8 cellular contexts compared by ENCODE assay signal in the genomic region with DNA sequence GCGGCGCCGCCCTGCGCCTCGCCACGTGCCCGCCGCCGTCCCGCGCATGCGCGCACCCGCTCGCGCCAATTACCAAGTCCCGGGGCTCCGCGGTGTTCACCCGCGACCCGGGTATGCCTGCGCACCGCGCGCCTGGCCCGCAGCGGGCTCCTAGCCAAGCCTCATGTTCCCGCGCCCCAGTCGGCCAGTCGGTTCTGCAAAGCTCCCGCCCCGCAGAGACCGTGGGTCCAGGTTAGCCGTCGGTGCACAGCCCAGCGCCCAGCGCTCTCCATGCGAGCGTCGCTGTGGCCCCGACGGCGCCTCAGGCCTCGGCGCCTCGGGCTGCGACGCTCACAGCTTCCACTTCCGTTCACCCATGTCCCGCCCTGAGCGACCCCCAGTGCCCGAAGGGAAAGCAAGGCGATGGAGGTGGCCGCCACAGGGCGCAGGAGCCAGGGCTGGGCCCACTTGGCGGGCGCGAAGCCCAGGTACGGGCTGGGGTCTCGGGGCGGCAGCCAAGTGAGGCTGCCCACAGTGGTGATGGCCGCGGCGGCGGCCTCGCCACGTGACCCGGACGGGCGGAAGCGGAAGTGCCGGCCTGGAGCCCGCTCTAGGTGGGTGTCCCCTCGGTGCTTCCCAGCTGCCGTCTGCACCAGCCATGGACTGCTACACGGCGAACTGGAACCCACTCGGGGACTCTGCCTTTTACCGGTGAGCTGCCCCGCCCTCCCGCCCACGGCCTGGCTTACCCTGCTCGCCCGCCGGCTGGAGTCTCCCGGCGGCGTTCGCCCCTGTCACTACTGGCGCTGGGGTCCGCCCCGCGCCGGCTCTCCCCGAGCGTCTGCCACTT. TPM values are rescaled to one million over a fixed set of nuclear protein-coding genes. Genes with fewer than 3 reads are reported as not detected.
A peak's percentile ranks its signal among the peaks of the same experiment; 100 is the strongest.
DNase-seq lines count a peak whose midpoint lies in the region; ATAC-seq and TF ChIP-seq lines count a peak whose summit lies in the region.

A gene with protein sequence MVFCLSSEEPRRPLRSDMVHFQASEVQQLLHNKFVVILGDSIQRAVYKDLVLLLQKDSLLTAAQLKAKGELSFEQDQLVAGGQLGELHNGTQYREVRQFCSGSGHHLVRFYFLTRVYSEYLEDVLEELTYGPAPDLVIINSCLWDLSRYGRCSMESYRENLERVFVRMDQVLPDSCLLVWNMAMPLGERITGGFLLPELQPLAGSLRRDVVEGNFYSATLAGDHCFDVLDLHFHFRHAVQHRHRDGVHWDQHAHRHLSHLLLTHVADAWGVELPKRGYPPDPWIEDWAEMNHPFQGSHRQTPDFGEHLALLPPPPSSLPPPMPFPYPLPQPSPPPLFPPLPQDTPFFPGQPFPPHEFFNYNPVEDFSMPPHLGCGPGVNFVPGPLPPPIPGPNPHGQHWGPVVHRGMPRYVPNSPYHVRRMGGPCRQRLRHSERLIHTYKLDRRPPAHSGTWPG (minus strand): TSS at position 518 of the 829 bp plus-strand sequence. CDS start 743 bp downstream, outside the sequence.
Gene VPS16, plus strand, starts transcription at position 608 of the 829 bp plus-strand sequence. Its CDS starts 30 bp downstream, at position 638.

- intact Hi-C loops in T-helper 2 cell treated with Interferon-gamma antibody and Interleukin-4, amounts not matched to agents 100 ng/mL and 5 ng/mL, for 36 hours (cut with micrococcal nuclease) = loop anchor here (1.0 to 2.0 kb wide), 3 partner anchors 33 to 332 kb away; partner anchors contain the start of genes IDH3B, PTPRA and ZNF343

- peak; percentile 99 for DNase-seq in GM13976 (ENCODE audit: low spot score)
- DNase-seq in NCI-H1417 treated with DMSO at 0.1 percent for 48 hours (lab: John Stamatoyannopoulos, UW) = peak; percentile 44
- peak; percentile 31 to 91 (median 83) for DNase-seq in anterior cingulate cortex (lab: John Stamatoyannopoulos, UW)
- peak; percentile 97 for DNase-seq in hepatic stellate cell (ENCODE audit: low spot score)
- DNase-seq in renal cortical epithelial cell (ENCODE audit: low read depth) = peak; percentile 58
- no peak for DNase-seq in cortex of kidney (lab: John Stamatoyannopoulos, UW)

- in situ Hi-C loops in GM13976 (cut with MboI; ENCODE audit: low sequenced_read_pairs, unreplicated experiment) = no loop called here

- ATAC-seq in HG02763 (IDR thresholded peaks at IDR 0.05; ENCODE audit: unreplicated experiment) = peak; percentile 96

- TF ChIP-seq CTCF in GM13976 (IDR thresholded peaks at IDR 0.05; ENCODE audit: borderline replicate concordance, control extremely low read depth, extremely low read depth, insufficient read depth, missing control alignments) = no peak

RNA-seq across cellular contexts. Expression of the first gene that starts in this region (rescaled TPM):
- 22.0 and 23.4 TPM in 2 replicates for total RNA-seq in T-helper 2 cell treated with Interferon-gamma antibody and Interleukin-4, amounts not matched to agents 100 ng/mL and 5 ng/mL, for 36 hours
- total RNA-seq in renal cortical epithelial cell = 19.4 and 33.5 TPM in 2 replicates

RNA-seq across cellular contexts. Expression of gene VPS16, which starts in this region (rescaled TPM):
- 47.4 and 50.5 TPM in 2 replicates for total RNA-seq in T-helper 2 cell treated with Interferon-gamma antibody and Interleukin-4, amounts not matched to agents 100 ng/mL and 5 ng/mL, for 36 hours
- total RNA-seq in renal cortical epithelial cell = 43.8 and 46.0 TPM in 2 replicates
